7 cellular contexts compared by ENCODE assay signal in genomic region chr16:21512280-21513192, GRCh38.
DNase-seq lines count a peak whose midpoint lies in the region; ATAC-seq and TF ChIP-seq lines count a peak whose summit lies in the region.
"Not testable (repeated sequence)": the region's sequence is repeated elsewhere in the genome, so short reads cannot be mapped to it uniquely, and the experiment has no call there.

No MANE protein-coding gene starts in this region.

- H3K27me3 ChIP-seq in endocrine pancreas (ENCODE audit: control insufficient read depth, insufficient read depth, low read length); hepatocyte; spleen (replicated peaks in 1 of 7): not testable (repeated sequence)

- intact Hi-C loops in natural killer cell (cut with micrococcal nuclease); spleen (cut with DNase I; ENCODE audit: low total_unique reads): not testable (repeated sequence)

- not testable (repeated sequence) for H2AFZ ChIP-seq in hepatocyte

- H3K27me3 Mint-ChIP-seq in activated naive CD4-positive, alpha-beta T cell treated with anti-CD3 and anti-CD28 coated beads, Interleukin-2, amount 50 U/mL, for 24 hours; natural killer cell (ENCODE audit: low read depth in 2 of 2): not testable (repeated sequence)

- H3K27ac ChIP-seq in hepatocyte = not testable (repeated sequence)
- H3K27ac ChIP-seq in spleen = peak overlapping the region in 5 of 8 donors; percentile 62 to 85 (median 80)

- H3K9me2 ChIP-seq in hepatocyte (replicated peaks; ENCODE audit: insufficient read depth) = not testable (repeated sequence)

- H3K4me3 ChIP-seq in endocrine pancreas (ENCODE audit: control insufficient read depth, insufficient read depth, low read length); hepatocyte; spleen: not testable (repeated sequence)

- peaks cover 99% of the 10 kb centered on the region for H3K79me2 ChIP-seq in hepatocyte

- not testable (repeated sequence) for H3K4me1 ChIP-seq in endocrine pancreas (ENCODE audit: control insufficient read depth, insufficient read depth, low read length)
- H3K4me1 ChIP-seq in hepatocyte (ENCODE audit: insufficient read depth) (peaks cover 44% of the 10 kb centered on the region), spleen (peaks cover 81 to 100% (median 97%) of the 10 kb centered on the region in 6 donors)

- H3K9ac ChIP-seq in endocrine pancreas (ENCODE audit: control insufficient read depth, insufficient read depth, low read length) = peak overlapping the region; percentile 22

- H3K27ac Mint-ChIP-seq in activated naive CD4-positive, alpha-beta T cell treated with anti-CD3 and anti-CD28 coated beads, Interleukin-2, amount 50 U/mL, for 24 hours = peak overlapping the region; percentile 51
- not testable (repeated sequence) for H3K27ac Mint-ChIP-seq in natural killer cell

- H4K20me1 ChIP-seq in hepatocyte (ENCODE audit: insufficient read depth, poor library complexity, severe bottlenecking) = peaks cover 87% of the 10 kb centered on the region

- not testable (repeated sequence) for TF ChIP-seq CTCF in hepatocyte (IDR thresholded peaks at IDR 0.05; ENCODE audit: poor library complexity); natural killer cell (IDR thresholded peaks at IDR 0.05); spleen (IDR thresholded peaks at IDR 0.05 in 8 of 11, conservative IDR thresholded peaks at IDR 0.05 in 3 of 11)

- not testable (repeated sequence) for H3K4me3 Mint-ChIP-seq in activated naive CD4-positive, alpha-beta T cell treated with anti-CD3 and anti-CD28 coated beads, Interleukin-2, amount 50 U/mL, for 24 hours; natural killer cell

- DNase-seq in ELF-1 (ENCODE audit: low read depth, low spot score) (peak; percentile 85), SW480 (ENCODE audit: low spot score) (peak; percentile 77), hepatocyte (ENCODE audit: low spot score) (peak; percentile 38), natural killer cell (peak; percentile 17), spleen (peak; percentile 80)

- TF ChIP-seq POLR2A in spleen (IDR thresholded peaks at IDR 0.05) = not testable (repeated sequence)

- H3K4me1 Mint-ChIP-seq in activated naive CD4-positive, alpha-beta T cell treated with anti-CD3 and anti-CD28 coated beads, Interleukin-2, amount 50 U/mL, for 24 hours = peaks cover 71% of the 10 kb centered on the region
- peaks cover 24 to 37% of the 10 kb centered on the region in 2 donors for H3K4me1 Mint-ChIP-seq in natural killer cell

- not testable (repeated sequence) for H3K36me3 Mint-ChIP-seq in activated naive CD4-positive, alpha-beta T cell treated with anti-CD3 and anti-CD28 coated beads, Interleukin-2, amount 50 U/mL, for 24 hours; natural killer cell

- H3K9me3 Mint-ChIP-seq in activated naive CD4-positive, alpha-beta T cell treated with anti-CD3 and anti-CD28 coated beads, Interleukin-2, amount 50 U/mL, for 24 hours; natural killer cell: not testable (repeated sequence)

- not testable (repeated sequence) for ATAC-seq in natural killer cell

- WGBS in hepatocyte (ENCODE audit: low lambda C conversion rate, missing lambda C conversion rate) = 83% methylated on average over 20 of the region's 20 CpGs
- 81 to 92% (median 90%) methylated on average over 10 to 20 of the region's 20 CpGs for WGBS in spleen, 5 donors

- not testable (repeated sequence) for H3K9me3 ChIP-seq in endocrine pancreas (ENCODE audit: control insufficient read depth, low read length); hepatocyte (ENCODE audit: low read depth); spleen

- H3K36me3 ChIP-seq in endocrine pancreas (ENCODE audit: control insufficient read depth, insufficient read depth, low read length); hepatocyte (replicated peaks; ENCODE audit: insufficient read depth, low read depth): not testable (repeated sequence)
- H3K36me3 ChIP-seq in spleen = peaks cover 0 to 50% (median 5%) of the 10 kb centered on the region in 6 donors

- H3K4me2 ChIP-seq in hepatocyte = not testable (repeated sequence)

Comparison
In these comparisons a context has a peak if more than half of its experiments do, and no peak if none do; other contexts are left out.
1. DNase-seq: peak in every context shown above with its lines; median percentile 85 in ELF-1; 80 in spleen; 77 in SW480; 38 in hepatocyte; 17 in natural killer cell.